In the genomic region with DNA sequence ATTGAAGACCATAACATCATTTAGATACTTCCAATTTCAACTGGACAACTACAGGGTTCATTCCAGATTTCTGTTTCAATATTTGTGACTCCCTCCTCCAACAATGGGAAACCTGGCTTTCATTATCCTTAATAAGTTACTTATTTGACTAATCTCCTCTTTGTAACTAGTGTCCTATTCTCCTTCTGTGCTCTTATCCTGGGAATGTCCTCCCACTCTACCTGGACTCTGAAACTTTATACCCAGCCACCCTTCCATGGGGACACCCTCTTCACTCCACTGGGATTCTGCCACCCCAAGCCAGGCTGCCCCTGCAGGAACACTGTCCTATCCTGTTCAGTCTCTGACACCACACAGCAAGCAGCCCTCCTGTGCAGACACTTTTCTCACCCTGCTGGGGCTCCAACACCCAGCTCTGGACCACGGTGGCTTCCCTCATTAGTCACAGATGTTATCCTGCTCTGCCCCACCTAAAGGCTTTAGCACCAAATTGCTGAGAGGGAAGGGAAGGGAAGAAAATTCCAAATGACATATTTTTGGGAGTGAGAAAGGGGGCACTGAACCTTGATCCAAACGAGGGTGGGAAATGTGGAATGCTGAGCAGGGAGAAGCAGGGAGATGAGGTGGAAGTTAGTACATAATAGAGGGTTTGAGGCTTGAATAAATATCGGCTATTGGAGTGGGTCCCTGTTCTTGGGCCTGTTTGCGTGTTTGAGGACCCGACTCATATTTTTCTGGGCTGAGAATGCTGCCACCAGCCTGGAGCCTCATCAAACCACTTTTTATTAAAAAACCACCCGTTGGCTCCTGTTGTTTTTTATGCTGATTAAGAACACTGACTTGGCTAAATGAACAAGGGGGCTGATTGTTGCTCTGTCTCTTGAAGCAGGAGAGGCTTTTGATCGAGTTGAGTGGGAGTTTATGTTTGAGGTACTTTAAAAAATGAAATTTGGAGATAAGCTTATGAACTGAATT, we compare ENCODE assay signal across 13 cellular contexts. TPM values are rescaled to one million over a fixed set of nuclear protein-coding genes. Genes with fewer than 3 reads are reported as not detected.
DNase-seq lines count a peak whose midpoint lies in the region; ATAC-seq, FAIRE-seq and TF ChIP-seq lines count a peak whose summit lies in the region.
"Had no signal": no experiment of that assay in that cellular context is flagged by ENCODE, and none has a peak within 500 bp of the region (broad histone marks: within the 10 kb centered on the region; RNA-seq: fewer than 3 reads in every experiment).

No MANE protein-coding gene starts in this region.

- no peak for TF ChIP-seq POLR2A in thyroid gland (IDR thresholded peaks at IDR 0.05)

- WGBS in mesenchymal stem cell: 71% methylated on average over 4 of the region's 7 CpGs
- 33 to 39% methylated on average over 7 of the region's 7 CpGs for WGBS in thyroid gland, 2 donors

- H3K27me3 ChIP-seq in astrocyte (ENCODE audit: insufficient read depth, low read length): no peaks in the 10 kb centered on the region
- H3K27me3 ChIP-seq in mesenchymal stem cell (ENCODE audit: control insufficient read depth in 1 of 2, insufficient read depth in 1 of 2, low read length in 2 of 2): no peaks in the 10 kb centered on the region
- H3K27me3 ChIP-seq in thyroid gland: no peaks in the 10 kb centered on the region
- no peaks in the 10 kb centered on the region for H3K27me3 ChIP-seq in dorsolateral prefrontal cortex
- H3K27me3 ChIP-seq: right atrium auricular region had no signal

- H4K20me1 ChIP-seq in astrocyte (ENCODE audit: insufficient read depth, low read length): no peaks in the 10 kb centered on the region

- H3K27ac Mint-ChIP-seq in astrocyte (ENCODE audit: unreplicated experiment): no peak overlapping the region
- H3K27ac Mint-ChIP-seq: CD8-positive, alpha-beta T cell had no signal

- no peak for FAIRE-seq in astrocyte (lab: Jason Lieb, UNC)

- peak overlapping the region; percentile 25 for H3K9ac ChIP-seq in astrocyte (ENCODE audit: low read length)
- peak overlapping the region; percentile 54 for H3K9ac ChIP-seq in mesenchymal stem cell (ENCODE audit: low read length)

- H3K18ac ChIP-seq in mesenchymal stem cell (ENCODE audit: low read depth in 1 of 2, low read length in 2 of 2): no peak overlapping the region

- no peak overlapping the region for H3K14ac ChIP-seq in mesenchymal stem cell (ENCODE audit: low read length in 2 of 2)

- no peak overlapping the region for H2BK5ac ChIP-seq in mesenchymal stem cell (ENCODE audit: low read depth, low read length, poor library complexity, severe bottlenecking)

- no peaks in the 10 kb centered on the region for H3K9me3 ChIP-seq in astrocyte (ENCODE audit: insufficient read depth, low read depth, low read length)
- no peaks in the 10 kb centered on the region for H3K9me3 ChIP-seq in mesenchymal stem cell (ENCODE audit: control insufficient read depth, low read length)
- no peaks in the 10 kb centered on the region for H3K9me3 ChIP-seq in thyroid gland
- H3K9me3 ChIP-seq: right atrium auricular region had no signal

- DNase-seq in CMK (ENCODE audit: low read depth) (peak; percentile 27), HuH-7 (ENCODE audit: low spot score) (peak; percentile 36), astrocyte (ENCODE audit: low read depth) (peak; percentile 84), mesenchymal stem cell (no peak), NCI-H146 (lab: John Stamatoyannopoulos, UW) (no peak), thyroid gland (no peak), dorsolateral prefrontal cortex (no peak)
- DNase-seq: left ventricle myocardium superior, NCI-H2081 had no signal

- no peaks in the 10 kb centered on the region for H3K79me2 ChIP-seq in astrocyte (ENCODE audit: insufficient read depth, low read length)

- no peak overlapping the region for H2BK15ac ChIP-seq in mesenchymal stem cell (ENCODE audit: low read depth, poor library complexity, severe bottlenecking)

- H3K4me1 ChIP-seq in astrocyte (ENCODE audit: insufficient read depth, low read length) (peaks cover 10% of the 10 kb centered on the region), mesenchymal stem cell (ENCODE audit: control insufficient read depth, insufficient read depth, low read depth, low read length) (no peaks in the 10 kb centered on the region), thyroid gland (no peaks in the 10 kb centered on the region)

- H3K4me1 Mint-ChIP-seq in astrocyte (ENCODE audit: low read depth, unreplicated experiment): peaks cover 11% of the 10 kb centered on the region

- no peak overlapping the region for H3K4me3 ChIP-seq in astrocyte (ENCODE audit: insufficient read depth, low read depth, low read length)
- H3K4me3 ChIP-seq in mesenchymal stem cell (ENCODE audit: insufficient read depth in 1 of 2, low read depth in 1 of 2, low read length in 2 of 2): no peak overlapping the region
- no peak overlapping the region for H3K4me3 ChIP-seq in thyroid gland (replicated peaks in 1 of 3)
- H3K4me3 ChIP-seq in dorsolateral prefrontal cortex: no peak overlapping the region
- H3K4me3 ChIP-seq: right atrium auricular region had no signal

- H3K4me3 Mint-ChIP-seq in astrocyte (ENCODE audit: unreplicated experiment): no peak overlapping the region
- H3K4me3 Mint-ChIP-seq: activated CD4-positive, alpha-beta memory T cell treated with anti-CD3 and anti-CD28 coated beads for 36 hours; CD8-positive, alpha-beta T cell had no signal

- TF ChIP-seq CTCF in astrocyte (IDR thresholded peaks at IDR 0.05; ENCODE audit: insufficient read depth, low read depth, low read length): no peak
- TF ChIP-seq CTCF in thyroid gland (IDR thresholded peaks at IDR 0.05): no peak
- no peak for TF ChIP-seq CTCF in dorsolateral prefrontal cortex (IDR thresholded peaks at IDR 0.05 in 54 of 56, conservative IDR thresholded peaks at IDR 0.05 in 2 of 56; ENCODE audit: low read depth in 1 of 56, partially characterized antibody in 56 of 56)

- H2BK120ac ChIP-seq in mesenchymal stem cell (ENCODE audit: low read depth, low read length): no peak overlapping the region

- H2AFZ ChIP-seq in astrocyte (ENCODE audit: low read depth, low read length) (peak overlapping the region; percentile 13), mesenchymal stem cell (ENCODE audit: low read depth, low read length) (no peak overlapping the region)

- H4K91ac ChIP-seq in mesenchymal stem cell (ENCODE audit: low read length): no peak overlapping the region

- H3K4me2 ChIP-seq in astrocyte (ENCODE audit: low read length): peak overlapping the region; percentile 57
- no peak overlapping the region for H3K4me2 ChIP-seq in mesenchymal stem cell (ENCODE audit: low read length, poor library complexity, severe bottlenecking)

- H2AK5ac ChIP-seq in mesenchymal stem cell (ENCODE audit: low read length, severe bottlenecking): no peak overlapping the region

- no peak for ATAC-seq in activated CD4-positive, CD25-positive, alpha-beta regulatory T cell treated with anti-CD3 and anti-CD28 coated beads, Interleukin-2, amount 50 U/mL, for 24 hours

- no peak overlapping the region for H3K4ac ChIP-seq in mesenchymal stem cell (ENCODE audit: low read depth in 1 of 2, low read length in 2 of 2)

- no peaks in the 10 kb centered on the region for H3K79me1 ChIP-seq in mesenchymal stem cell (replicated peaks; ENCODE audit: low read length, poor library complexity, severe bottlenecking)

- intact Hi-C loops in thyroid gland (cut with DNase I): no loop called here
- intact Hi-C loops in dorsolateral prefrontal cortex (cut with DNase I): no loop called here

- no peaks in the 10 kb centered on the region for H3K36me3 Mint-ChIP-seq in astrocyte (ENCODE audit: low read depth, unreplicated experiment)
- H3K36me3 Mint-ChIP-seq: activated CD4-positive, alpha-beta memory T cell treated with anti-CD3 and anti-CD28 coated beads for 36 hours; CD8-positive, alpha-beta T cell had no signal

- H3K27me3 Mint-ChIP-seq in astrocyte (ENCODE audit: low read depth, unreplicated experiment): no peaks in the 10 kb centered on the region
- H3K27me3 Mint-ChIP-seq: activated CD4-positive, alpha-beta memory T cell treated with anti-CD3 and anti-CD28 coated beads for 36 hours had no signal

- no peaks in the 10 kb centered on the region for H3K36me3 ChIP-seq in astrocyte (ENCODE audit: insufficient read depth, low read length)
- H3K36me3 ChIP-seq in mesenchymal stem cell (ENCODE audit: control insufficient read depth in 1 of 2, insufficient read depth in 2 of 2, low read depth in 1 of 2, low read length in 2 of 2): no peaks in the 10 kb centered on the region
- H3K36me3 ChIP-seq in thyroid gland: no peaks in the 10 kb centered on the region
- H3K36me3 ChIP-seq: right atrium auricular region had no signal

- H3K27ac ChIP-seq in astrocyte (ENCODE audit: low read depth, low read length) (peak overlapping the region; percentile 68), mesenchymal stem cell (ENCODE audit: low read length, poor library complexity, severe bottlenecking) (no peak overlapping the region), thyroid gland (no peak overlapping the region), dorsolateral prefrontal cortex (no peak overlapping the region)
- H3K27ac ChIP-seq: right atrium auricular region had no signal

- no peak overlapping the region for H4K8ac ChIP-seq in mesenchymal stem cell (ENCODE audit: low read length)

- no peak overlapping the region for H2BK12ac ChIP-seq in mesenchymal stem cell (ENCODE audit: low read length in 2 of 2)

- no peak overlapping the region for H3K23ac ChIP-seq in mesenchymal stem cell (ENCODE audit: low read length in 2 of 2)

- no peaks in the 10 kb centered on the region for H3K9me3 Mint-ChIP-seq in astrocyte (ENCODE audit: unreplicated experiment)
- H3K9me3 Mint-ChIP-seq: activated CD4-positive, alpha-beta memory T cell treated with anti-CD3 and anti-CD28 coated beads for 36 hours; CD8-positive, alpha-beta T cell had no signal

RNA-seq across cellular contexts. Expression of gene AKIRIN2, which starts 54.0 kb away (rescaled TPM):
- 65.4 and 66.8 TPM in 2 replicates for total RNA-seq in astrocyte
- 42.4 TPM for polyA plus RNA-seq in mesenchymal stem cell (2013, experiment 1 of 2)
- 43.1 TPM for polyA plus RNA-seq in mesenchymal stem cell (2013, experiment 2 of 2)
- total RNA-seq in thyroid gland: 10 to 100 TPM; 20.1 to 24.0 (median 21.9) TPM
- 10 to 100 TPM; 38.8 to 78.6 (median 58.0) TPM for total RNA-seq in dorsolateral prefrontal cortex

Comparison
In these comparisons a context has a peak if more than half of its experiments do, and no peak if none do; other contexts are left out.
1. DNase-seq: peak in CMK (single experiment), HuH-7 (single experiment) and astrocyte (single experiment); none in mesenchymal stem cell (single experiment), NCI-H146 (single experiment), thyroid gland (0 of 2) and dorsolateral prefrontal cortex (0 of 10).